1 cellular context compared by ENCODE assay signal in the genomic region with DNA sequence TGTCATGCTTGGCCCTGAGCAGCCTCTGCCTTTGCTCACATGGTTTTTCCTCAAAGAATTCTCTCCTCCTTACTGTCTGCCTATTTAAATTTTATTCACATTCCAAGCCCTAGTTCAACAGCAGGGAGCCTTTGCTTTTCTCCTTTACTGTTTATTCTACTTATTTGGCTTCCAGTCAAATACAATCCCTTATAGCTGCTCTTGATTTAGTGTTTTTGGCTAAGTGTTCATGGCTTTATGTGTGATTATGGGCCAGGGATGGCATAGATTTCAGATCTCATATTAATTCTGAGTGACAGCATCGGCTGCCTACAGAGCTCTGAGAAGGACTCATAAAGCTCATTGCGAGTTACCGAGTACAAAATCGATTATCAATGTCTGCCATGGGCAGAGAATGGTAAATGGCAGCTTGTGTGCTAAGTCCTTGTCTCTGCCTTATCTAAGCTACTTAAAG.
TF ChIP-seq lines count a peak whose summit lies in the region.

No MANE protein-coding gene starts in this region.

TF ChIP-seq in HEK293, 187 proteins besides CTCF, POLR2A, EP300 and RAD21 (continued from another document):
- TF ChIP-seq ZNF138 (tag by site-specific recombination; IDR thresholded peaks at IDR 0.05; ENCODE audit: borderline replicate concordance): no peak
- TF ChIP-seq ZNF23 (tag by site-specific recombination; IDR thresholded peaks at IDR 0.05; ENCODE audit: borderline replicate concordance): peak; percentile 80; the same call in 1 of the 2 replicates
- peak; percentile 54; the same call in 1 of the 2 replicates for TF ChIP-seq ZBTB17 (tag by site-specific recombination; IDR thresholded peaks at IDR 0.05)
- TF ChIP-seq, protein P1, sequence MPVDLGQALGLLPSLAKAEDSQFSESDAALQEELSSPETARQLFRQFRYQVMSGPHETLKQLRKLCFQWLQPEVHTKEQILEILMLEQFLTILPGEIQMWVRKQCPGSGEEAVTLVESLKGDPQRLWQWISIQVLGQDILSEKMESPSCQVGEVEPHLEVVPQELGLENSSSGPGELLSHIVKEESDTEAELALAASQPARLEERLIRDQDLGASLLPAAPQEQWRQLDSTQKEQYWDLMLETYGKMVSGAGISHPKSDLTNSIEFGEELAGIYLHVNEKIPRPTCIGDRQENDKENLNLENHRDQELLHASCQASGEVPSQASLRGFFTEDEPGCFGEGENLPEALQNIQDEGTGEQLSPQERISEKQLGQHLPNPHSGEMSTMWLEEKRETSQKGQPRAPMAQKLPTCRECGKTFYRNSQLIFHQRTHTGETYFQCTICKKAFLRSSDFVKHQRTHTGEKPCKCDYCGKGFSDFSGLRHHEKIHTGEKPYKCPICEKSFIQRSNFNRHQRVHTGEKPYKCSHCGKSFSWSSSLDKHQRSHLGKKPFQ (tag by site-specific recombination; IDR thresholded peaks at IDR 0.05): 0 out of 2 replicates have a peak, but pooled peaks have one; percentile 16
- no peak for TF ChIP-seq PRDM1 (tag by site-specific recombination; IDR thresholded peaks at IDR 0.05)
- no peak for TF ChIP-seq ZNF416 (tag by site-specific recombination; IDR thresholded peaks at IDR 0.05)
- TF ChIP-seq ZNF132 (tag by site-specific recombination; IDR thresholded peaks at IDR 0.05; ENCODE audit: borderline replicate concordance): no peak
- TF ChIP-seq ZNF221 (tag by site-specific recombination; IDR thresholded peaks at IDR 0.05; ENCODE audit: borderline replicate concordance): no peak
- no peak for TF ChIP-seq RBAK (tag by site-specific recombination; IDR thresholded peaks at IDR 0.05)
- TF ChIP-seq ZNF16 (tag by site-specific recombination; IDR thresholded peaks at IDR 0.05; ENCODE audit: low read depth): no peak
- TF ChIP-seq KLF10 (tag by site-specific recombination; IDR thresholded peaks at IDR 0.05): no peak
- TF ChIP-seq, protein P2, sequence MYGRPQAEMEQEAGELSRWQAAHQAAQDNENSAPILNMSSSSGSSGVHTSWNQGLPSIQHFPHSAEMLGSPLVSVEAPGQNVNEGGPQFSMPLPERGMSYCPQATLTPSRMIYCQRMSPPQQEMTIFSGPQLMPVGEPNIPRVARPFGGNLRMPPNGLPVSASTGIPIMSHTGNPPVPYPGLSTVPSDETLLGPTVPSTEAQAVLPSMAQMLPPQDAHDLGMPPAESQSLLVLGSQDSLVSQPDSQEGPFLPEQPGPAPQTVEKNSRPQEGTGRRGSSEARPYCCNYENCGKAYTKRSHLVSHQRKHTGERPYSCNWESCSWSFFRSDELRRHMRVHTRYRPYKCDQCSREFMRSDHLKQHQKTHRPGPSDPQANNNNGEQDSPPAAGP (tag by site-specific recombination; IDR thresholded peaks at IDR 0.05): no peak
- no peak for TF ChIP-seq ZEB2 (tag by site-specific recombination; IDR thresholded peaks at IDR 0.05)
- no peak for TF ChIP-seq ZNF211 (tag by site-specific recombination; IDR thresholded peaks at IDR 0.05; ENCODE audit: low read depth)
- TF ChIP-seq, protein P3, sequence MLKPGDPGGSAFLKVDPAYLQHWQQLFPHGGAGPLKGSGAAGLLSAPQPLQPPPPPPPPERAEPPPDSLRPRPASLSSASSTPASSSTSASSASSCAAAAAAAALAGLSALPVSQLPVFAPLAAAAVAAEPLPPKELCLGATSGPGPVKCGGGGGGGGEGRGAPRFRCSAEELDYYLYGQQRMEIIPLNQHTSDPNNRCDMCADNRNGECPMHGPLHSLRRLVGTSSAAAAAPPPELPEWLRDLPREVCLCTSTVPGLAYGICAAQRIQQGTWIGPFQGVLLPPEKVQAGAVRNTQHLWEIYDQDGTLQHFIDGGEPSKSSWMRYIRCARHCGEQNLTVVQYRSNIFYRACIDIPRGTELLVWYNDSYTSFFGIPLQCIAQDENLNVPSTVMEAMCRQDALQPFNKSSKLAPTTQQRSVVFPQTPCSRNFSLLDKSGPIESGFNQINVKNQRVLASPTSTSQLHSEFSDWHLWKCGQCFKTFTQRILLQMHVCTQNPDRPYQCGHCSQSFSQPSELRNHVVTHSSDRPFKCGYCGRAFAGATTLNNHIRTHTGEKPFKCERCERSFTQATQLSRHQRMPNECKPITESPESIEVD (tag by site-specific recombination; IDR thresholded peaks at IDR 0.05): peak; percentile 86
- no peak for TF ChIP-seq KLF16 (tag by site-specific recombination; IDR thresholded peaks at IDR 0.05)
